Comparison of ENCODE assay signal across 32 cellular contexts in genomic region chr1:170695955-170696590, GRCh38. TPM values are rescaled to one million over a fixed set of nuclear protein-coding genes. Genes with fewer than 3 reads are reported as not detected.
DNase-seq lines count a peak whose midpoint lies in the region; ATAC-seq, FAIRE-seq and TF ChIP-seq lines count a peak whose summit lies in the region.
"Had no signal": no experiment of that assay in that cellular context is flagged by ENCODE, and none has a peak within 500 bp of the region (broad histone marks: within the 10 kb centered on the region; RNA-seq: fewer than 3 reads in every experiment).

No MANE protein-coding gene starts in this region.

- H3K18ac ChIP-seq in mesenchymal stem cell (ENCODE audit: low read depth in 1 of 2, low read length in 2 of 2): no peak overlapping the region

- DNase-seq in breast epithelium (ENCODE audit: low spot score in 2 of 2) (no peak), MCF 10A (ENCODE audit: unreplicated experiment) (no peak), astrocyte (ENCODE audit: low read depth) (peak; percentile 61), mesenchymal stem cell (no peak), tibial artery (no peak), SJCRH30 (no peak)
- no peak for DNase-seq in activated naive CD8-positive, alpha-beta T cell treated with anti-CD3 and anti-CD28 coated beads, Interleukin-2, amount 50 U/mL, for 24 hours
- DNase-seq: activated CD4-positive, alpha-beta T cell treated with anti-CD3 and anti-CD28 coated beads, Interleukin-2, amount 50 U/mL, for 1 hour; activated naive CD4-positive, alpha-beta T cell; activated T-cell treated with anti-CD3 and anti-CD28 coated beads, Interleukin-2, amount 50 U/mL, for 4 hours; CD4-positive, alpha-beta T cell; DMS 273 treated with DMSO at 0.1 percent for 48 hours; EL; endodermal cell; hypothalamus; immature natural killer cell; mesendoderm; NCI-H1048; NCI-H187; NCI-H2171 treated with DMSO at 0.1 percent for 48 hours; NCI-H524 treated with DMSO at 0.1 percent for 48 hours; small intestine; stimulated activated CD4-positive, alpha-beta T cell treated with anti-CD3 and anti-CD28 coated beads, Interleukin-2, amount 100 ng/mL, for 24 hours; SW 1271; upper lobe of left lung had no signal

- no peak overlapping the region for H4K91ac ChIP-seq in mesenchymal stem cell (ENCODE audit: low read length)

- WGBS in mesenchymal stem cell: 91% methylated on average over 5 of the region's 6 CpGs

- H3K36me3 Mint-ChIP-seq in MCF 10A (ENCODE audit: insufficient read depth, unreplicated experiment) (no peaks in the 10 kb centered on the region), astrocyte (ENCODE audit: low read depth, unreplicated experiment) (no peaks in the 10 kb centered on the region)
- no peaks in the 10 kb centered on the region for H3K36me3 Mint-ChIP-seq in activated naive CD8-positive, alpha-beta T cell treated with anti-CD3 and anti-CD28 coated beads, Interleukin-2, amount 50 U/mL, for 24 hours (ENCODE audit: low read depth)
- H3K36me3 Mint-ChIP-seq: immature natural killer cell, WTC11 had no signal

- H3K4me3 Mint-ChIP-seq in MCF 10A (ENCODE audit: unreplicated experiment): no peak overlapping the region
- no peak overlapping the region for H3K4me3 Mint-ChIP-seq in astrocyte (ENCODE audit: unreplicated experiment)
- no peak overlapping the region for H3K4me3 Mint-ChIP-seq in activated naive CD8-positive, alpha-beta T cell treated with anti-CD3 and anti-CD28 coated beads, Interleukin-2, amount 50 U/mL, for 24 hours
- H3K4me3 Mint-ChIP-seq: activated T-cell treated with anti-CD3 and anti-CD28 coated beads, Interleukin-2, amount 50 U/mL, for 4 hours; CD4-positive, alpha-beta T cell; endodermal cell; immature natural killer cell; WTC11 had no signal

- intact Hi-C loops in breast epithelium (cut with DNase I; ENCODE audit: low total_unique reads): no loop called here
- intact Hi-C loops in MCF 10A (cut with micrococcal nuclease): no loop called here
- intact Hi-C loops in tibial artery (cut with DNase I; ENCODE audit: low total_unique reads): no loop called here

- no peak overlapping the region for H2BK15ac ChIP-seq in mesenchymal stem cell (ENCODE audit: low read depth, poor library complexity, severe bottlenecking)

- TF ChIP-seq CTCF in breast epithelium (IDR thresholded peaks at IDR 0.05): no peak
- TF ChIP-seq CTCF in MCF 10A (IDR thresholded peaks at IDR 0.05; ENCODE audit: unreplicated experiment): no peak
- TF ChIP-seq CTCF in astrocyte (IDR thresholded peaks at IDR 0.05; ENCODE audit: insufficient read depth, low read depth, low read length): no peak
- no peak for TF ChIP-seq CTCF in tibial artery (IDR thresholded peaks at IDR 0.05)

- POLR2A ChIA-PET in MCF 10A (lab: Yijun Ruan, JAX): no interaction called here

- H3K4me1 Mint-ChIP-seq in MCF 10A (ENCODE audit: insufficient read depth, unreplicated experiment): peaks cover 17% of the 10 kb centered on the region
- peaks cover 22% of the 10 kb centered on the region for H3K4me1 Mint-ChIP-seq in astrocyte (ENCODE audit: low read depth, unreplicated experiment)
- H3K4me1 Mint-ChIP-seq in activated naive CD8-positive, alpha-beta T cell treated with anti-CD3 and anti-CD28 coated beads, Interleukin-2, amount 50 U/mL, for 24 hours: no peaks in the 10 kb centered on the region
- H3K4me1 Mint-ChIP-seq: endodermal cell, immature natural killer cell had no signal

- H3K4me1 ChIP-seq in breast epithelium (peaks cover 0 to 2% of the 10 kb centered on the region in 2 donors), astrocyte (ENCODE audit: insufficient read depth, low read length) (peaks cover 43% of the 10 kb centered on the region), mesenchymal stem cell (ENCODE audit: control insufficient read depth, insufficient read depth, low read depth, low read length) (no peaks in the 10 kb centered on the region), tibial artery (peaks cover 3 to 98% (median 62%) of the 10 kb centered on the region in 4 donors), SJCRH30 (peaks cover 18% of the 10 kb centered on the region)
- H3K4me1 ChIP-seq: upper lobe of left lung had no signal

- H2AK5ac ChIP-seq in mesenchymal stem cell (ENCODE audit: low read length, severe bottlenecking): no peak overlapping the region

- H3K9me3 ChIP-seq in breast epithelium (no peaks in the 10 kb centered on the region), astrocyte (ENCODE audit: insufficient read depth, low read depth, low read length) (no peaks in the 10 kb centered on the region), mesenchymal stem cell (ENCODE audit: control insufficient read depth, low read length) (no peaks in the 10 kb centered on the region), tibial artery (no peaks in the 10 kb centered on the region), SJCRH30 (replicated peaks) (no peaks in the 10 kb centered on the region)
- H3K9me3 ChIP-seq: upper lobe of left lung had no signal

- no peak overlapping the region for H3K14ac ChIP-seq in mesenchymal stem cell (ENCODE audit: low read length in 2 of 2)

- FAIRE-seq in astrocyte (lab: Jason Lieb, UNC): peak; percentile 54
- FAIRE-seq: bronchial epithelial cell, frontal cortex, GM12891, small intestine had no signal

- H3K4me2 ChIP-seq in astrocyte (ENCODE audit: low read length) (no peak overlapping the region), mesenchymal stem cell (ENCODE audit: low read length, poor library complexity, severe bottlenecking) (no peak overlapping the region)

- no peak for TF ChIP-seq POLR2A in breast epithelium (IDR thresholded peaks at IDR 0.05)

- H2AFZ ChIP-seq in astrocyte (ENCODE audit: low read depth, low read length) (no peak overlapping the region), mesenchymal stem cell (ENCODE audit: low read depth, low read length) (no peak overlapping the region)

- no peak overlapping the region for H2BK12ac ChIP-seq in mesenchymal stem cell (ENCODE audit: low read length in 2 of 2)

- H3K4me3 ChIP-seq in breast epithelium (no peak overlapping the region), astrocyte (ENCODE audit: insufficient read depth, low read depth, low read length) (no peak overlapping the region), mesenchymal stem cell (ENCODE audit: insufficient read depth in 1 of 2, low read depth in 1 of 2, low read length in 2 of 2) (peak overlapping the region in 1 of 2 experiments; percentile 41), tibial artery (no peak overlapping the region), SJCRH30 (no peak overlapping the region)
- H3K4me3 ChIP-seq: upper lobe of left lung had no signal

- no peak overlapping the region for H3K23ac ChIP-seq in mesenchymal stem cell (ENCODE audit: low read length in 2 of 2)

- no peak overlapping the region for H2BK120ac ChIP-seq in mesenchymal stem cell (ENCODE audit: low read depth, low read length)

- no peaks in the 10 kb centered on the region for H3K27me3 ChIP-seq in breast epithelium
- no peaks in the 10 kb centered on the region for H3K27me3 ChIP-seq in astrocyte (ENCODE audit: insufficient read depth, low read length)
- H3K27me3 ChIP-seq in mesenchymal stem cell (ENCODE audit: control insufficient read depth in 1 of 2, insufficient read depth in 1 of 2, low read length in 2 of 2): no peaks in the 10 kb centered on the region
- no peaks in the 10 kb centered on the region for H3K27me3 ChIP-seq in tibial artery
- H3K27me3 ChIP-seq in SJCRH30: no peaks in the 10 kb centered on the region
- H3K27me3 ChIP-seq: upper lobe of left lung had no signal

- H4K8ac ChIP-seq in mesenchymal stem cell (ENCODE audit: low read length): no peak overlapping the region

- H3K36me3 ChIP-seq in breast epithelium (no peaks in the 10 kb centered on the region), astrocyte (ENCODE audit: insufficient read depth, low read length) (no peaks in the 10 kb centered on the region), mesenchymal stem cell (ENCODE audit: control insufficient read depth in 1 of 2, insufficient read depth in 2 of 2, low read depth in 1 of 2, low read length in 2 of 2) (peaks cover 0 to 82% of the 10 kb centered on the region in 2 experiments), tibial artery (no peaks in the 10 kb centered on the region), SJCRH30 (no peaks in the 10 kb centered on the region)
- H3K36me3 ChIP-seq: upper lobe of left lung had no signal

- H3K9me3 Mint-ChIP-seq in MCF 10A (ENCODE audit: unreplicated experiment) (peaks cover 7% of the 10 kb centered on the region), astrocyte (ENCODE audit: unreplicated experiment) (no peaks in the 10 kb centered on the region)
- no peaks in the 10 kb centered on the region for H3K9me3 Mint-ChIP-seq in activated naive CD8-positive, alpha-beta T cell treated with anti-CD3 and anti-CD28 coated beads, Interleukin-2, amount 50 U/mL, for 24 hours
- H3K9me3 Mint-ChIP-seq: activated T-cell treated with anti-CD3 and anti-CD28 coated beads, Interleukin-2, amount 50 U/mL, for 4 hours; CD4-positive, alpha-beta T cell; endodermal cell; WTC11 had no signal

- H3K27ac Mint-ChIP-seq in MCF 10A (ENCODE audit: low read depth, unreplicated experiment) (no peak overlapping the region), astrocyte (ENCODE audit: unreplicated experiment) (no peak overlapping the region)
- H3K27ac Mint-ChIP-seq in activated naive CD8-positive, alpha-beta T cell treated with anti-CD3 and anti-CD28 coated beads, Interleukin-2, amount 50 U/mL, for 24 hours: no peak overlapping the region
- H3K27ac Mint-ChIP-seq: CD4-positive, alpha-beta T cell; endodermal cell; immature natural killer cell; WTC11 had no signal

- H3K4ac ChIP-seq in mesenchymal stem cell (ENCODE audit: low read depth in 1 of 2, low read length in 2 of 2): no peak overlapping the region

- ATAC-seq in HG03457 (IDR thresholded peaks at IDR 0.05; ENCODE audit: unreplicated experiment): no peak
- ATAC-seq in activated naive CD8-positive, alpha-beta T cell treated with anti-CD3 and anti-CD28 coated beads, Interleukin-2, amount 50 U/mL, for 24 hours: no peak
- ATAC-seq: activated T-cell treated with anti-CD3 and anti-CD28 coated beads, Interleukin-2, amount 50 U/mL, for 4 hours; esophagus mucosa; WTC11 had no signal

- H3K27ac ChIP-seq in breast epithelium: peak overlapping the region; percentile 35 to 54
- no peak overlapping the region for H3K27ac ChIP-seq in astrocyte (ENCODE audit: low read depth, low read length)
- no peak overlapping the region for H3K27ac ChIP-seq in mesenchymal stem cell (ENCODE audit: low read length, poor library complexity, severe bottlenecking)
- H3K27ac ChIP-seq in tibial artery: peak overlapping the region; percentile 59 to 63
- no peak overlapping the region for H3K27ac ChIP-seq in SJCRH30
- H3K27ac ChIP-seq: 22Rv1, upper lobe of left lung had no signal

- H3K9ac ChIP-seq in astrocyte (ENCODE audit: low read length): no peak overlapping the region
- H3K9ac ChIP-seq in mesenchymal stem cell (ENCODE audit: low read length): peak overlapping the region; percentile 63

- CTCF ChIA-PET in MCF 10A (lab: Yijun Ruan, JAX): interaction anchor here (0.7 kb wide), 1 partner anchor 21 kb away, joined by 3 read pairs; no protein-coding TSS in a partner anchor

- H4K20me1 ChIP-seq in astrocyte (ENCODE audit: insufficient read depth, low read length): no peaks in the 10 kb centered on the region

- BruUV-seq in MCF 10A (replicated peaks; lab: Mats Ljungman, UMichigan): no TSS peak

- H2BK5ac ChIP-seq in mesenchymal stem cell (ENCODE audit: low read depth, low read length, poor library complexity, severe bottlenecking): no peak overlapping the region

- peaks cover 91% of the 10 kb centered on the region for H3K79me2 ChIP-seq in astrocyte (ENCODE audit: insufficient read depth, low read length)

- H3K27me3 Mint-ChIP-seq in MCF 10A (ENCODE audit: insufficient read depth, unreplicated experiment): no peaks in the 10 kb centered on the region
- no peaks in the 10 kb centered on the region for H3K27me3 Mint-ChIP-seq in astrocyte (ENCODE audit: low read depth, unreplicated experiment)
- H3K27me3 Mint-ChIP-seq in activated naive CD8-positive, alpha-beta T cell treated with anti-CD3 and anti-CD28 coated beads, Interleukin-2, amount 50 U/mL, for 24 hours: peaks cover 10% of the 10 kb centered on the region

- H3K79me1 ChIP-seq in mesenchymal stem cell (replicated peaks; ENCODE audit: low read length, poor library complexity, severe bottlenecking): no peaks in the 10 kb centered on the region

RNA-seq across cellular contexts. Expression of gene PRRX1, which starts 32.1 kb away (rescaled TPM):
- total RNA-seq in breast epithelium: 10 to 100 TPM; 48.9 to 75.7 (median 73.1) TPM
- total RNA-seq in MCF 10A (2022): not detected in 2 replicates
- total RNA-seq in astrocyte: 1.3 and 2.6 TPM in 2 replicates
- polyA plus RNA-seq in mesenchymal stem cell (2013, experiment 1 of 2): 0.66 TPM
- 0.56 TPM for polyA plus RNA-seq in mesenchymal stem cell (2013, experiment 2 of 2)
- total RNA-seq in SJCRH30 (2014; rRNA removed; shearing (Covaris generic)): 0.73 and 1.1 TPM in 2 replicates
- total RNA-seq: activated T-cell treated with anti-CD3 and anti-CD28 coated beads, Interleukin-2, amount 50 U/mL, for 4 hours; CD4-positive, alpha-beta T cell; endodermal cell had no signal
- polyA plus RNA-seq: immature natural killer cell had no signal

Comparison
In these comparisons a context has a peak if more than half of its experiments do, and no peak if none do; other contexts are left out.
1. RNA of gene PRRX1, which starts 32.1 kb away (total RNA-seq): 48.9 to 75.7 TPM in breast epithelium; 1.3 to 2.6 TPM in astrocyte, 0.73 to 1.1 TPM in SJCRH30 and not detected in MCF 10A; every median in the first group is over 10 times any median in the second.
2. H3K27ac ChIP-seq: peak in breast epithelium (2 of 2) and tibial artery (2 of 2); none in astrocyte (single experiment), mesenchymal stem cell (single experiment) and SJCRH30 (single experiment).